In the genomic region with DNA sequence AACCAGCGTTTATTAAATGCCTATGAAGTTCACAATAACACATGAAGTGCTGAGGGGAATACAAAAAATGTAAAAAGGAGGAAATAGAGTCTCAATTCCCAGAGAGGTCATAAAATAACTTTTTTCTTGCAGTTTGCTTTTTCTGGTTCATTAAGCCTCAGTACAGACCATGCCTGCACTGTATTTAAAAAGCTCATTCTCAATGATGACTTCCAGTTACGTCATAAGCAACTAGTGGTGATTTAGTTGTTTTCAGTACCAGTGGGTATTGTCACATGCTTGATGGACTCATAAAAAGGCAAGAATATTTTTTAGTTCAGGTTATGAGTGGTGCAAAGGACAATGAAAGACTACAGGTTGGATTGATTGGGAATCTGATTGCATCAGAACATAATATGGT, we compare ENCODE assay signal across 18 cellular contexts.
DNase-seq lines count a peak whose midpoint lies in the region; ATAC-seq, FAIRE-seq and TF ChIP-seq lines count a peak whose summit lies in the region.
"Had no signal": no experiment of that assay in that cellular context is flagged by ENCODE, and none has a peak within 500 bp of the region (broad histone marks: within the 10 kb centered on the region; RNA-seq: fewer than 3 reads in every experiment).

No MANE protein-coding gene starts in this region.

- H3K4me3 ChIP-seq in astrocyte (ENCODE audit: insufficient read depth, low read depth, low read length): no peak overlapping the region
- no peak overlapping the region for H3K4me3 ChIP-seq in foreskin fibroblast (ENCODE audit: low read depth in 1 of 2, low read length in 2 of 2)
- no peak overlapping the region for H3K4me3 ChIP-seq in sigmoid colon
- no peak overlapping the region for H3K4me3 ChIP-seq in mucosa of descending colon
- H3K4me3 ChIP-seq: SK-N-MC, spleen had no signal

- H3K79me2 ChIP-seq in astrocyte (ENCODE audit: insufficient read depth, low read length): no peaks in the 10 kb centered on the region

- H3K9me3 ChIP-seq in astrocyte (ENCODE audit: insufficient read depth, low read depth, low read length): no peaks in the 10 kb centered on the region
- H3K9me3 ChIP-seq in sigmoid colon: no peaks in the 10 kb centered on the region
- H3K9me3 ChIP-seq in mucosa of descending colon: no peaks in the 10 kb centered on the region
- H3K9me3 ChIP-seq: spleen had no signal

- H3K27me3 Mint-ChIP-seq in astrocyte (ENCODE audit: low read depth, unreplicated experiment): no peaks in the 10 kb centered on the region
- H3K27me3 Mint-ChIP-seq in activated T-cell treated with anti-CD3 and anti-CD28 coated beads, Interleukin-2, amount 50 U/mL, for 4 hours (ENCODE audit: low read depth): peaks cover 4% of the 10 kb centered on the region

- FAIRE-seq in astrocyte (lab: Jason Lieb, UNC): no peak
- FAIRE-seq: colon, frontal cortex had no signal

- DNase-seq in Caki2 (ENCODE audit: low read depth) (peak; percentile 44), astrocyte (ENCODE audit: low read depth) (peak; percentile 45), foreskin fibroblast (peak; percentile 24 to 60), sigmoid colon (no peak), C1 segment of cervical spinal cord (lab: John Stamatoyannopoulos, UW) (no peak), NCI-H526 (lab: John Stamatoyannopoulos, UW) (no peak), mucosa of descending colon (no peak)
- DNase-seq in activated T-cell treated with anti-CD3 and anti-CD28 coated beads, Interleukin-2, amount 50 U/mL, for 4 hours: no peak
- DNase-seq: activated naive CD4-positive, alpha-beta T cell treated with Interleukin-2 at 50 U/mL for 16 hours; DMS79; NCI-H1048; NCI-H2171 treated with DMSO at 0.1 percent for 48 hours; spleen; WERI-Rb-1 had no signal

- H3K27ac Mint-ChIP-seq in astrocyte (ENCODE audit: unreplicated experiment): peak overlapping the region; percentile 80
- H3K27ac Mint-ChIP-seq: natural killer cell treated with Interleukin-12 subunit alpha and Interleukin-12 subunit beta and Interleukin-15 and Interleukin-18, amount 100 ng/mL, for 72 hours had no signal

- H3K36me3 ChIP-seq in astrocyte (ENCODE audit: insufficient read depth, low read length) (no peaks in the 10 kb centered on the region), sigmoid colon (no peaks in the 10 kb centered on the region), mucosa of descending colon (ENCODE audit: low read depth) (no peaks in the 10 kb centered on the region)
- H3K36me3 ChIP-seq: spleen, WERI-Rb-1 had no signal

- H3K9ac ChIP-seq in astrocyte (ENCODE audit: low read length): peak overlapping the region; percentile 44

- H3K27me3 ChIP-seq in astrocyte (ENCODE audit: insufficient read depth, low read length): no peaks in the 10 kb centered on the region
- H3K27me3 ChIP-seq in sigmoid colon: no peaks in the 10 kb centered on the region
- H3K27me3 ChIP-seq: spleen had no signal

- intact Hi-C loops in sigmoid colon (cut with DNase I): loop anchor here (5.0 kb wide), 1 partner anchor 346 kb away; no protein-coding TSS in a partner anchor
- intact Hi-C loops in mucosa of descending colon (cut with DNase I, micrococcal nuclease): no loop called here

- TF ChIP-seq POLR2A in sigmoid colon (IDR thresholded peaks at IDR 0.05): no peak

- peaks cover 53% of the 10 kb centered on the region for H3K4me1 Mint-ChIP-seq in astrocyte (ENCODE audit: low read depth, unreplicated experiment)
- H3K4me1 Mint-ChIP-seq in activated T-cell treated with anti-CD3 and anti-CD28 coated beads, Interleukin-2, amount 50 U/mL, for 4 hours (ENCODE audit: low read depth): no peaks in the 10 kb centered on the region

- H3K36me3 Mint-ChIP-seq in astrocyte (ENCODE audit: low read depth, unreplicated experiment): no peaks in the 10 kb centered on the region
- H3K36me3 Mint-ChIP-seq in activated T-cell treated with anti-CD3 and anti-CD28 coated beads, Interleukin-2, amount 50 U/mL, for 4 hours (ENCODE audit: insufficient read depth): no peaks in the 10 kb centered on the region
- H3K36me3 Mint-ChIP-seq: natural killer cell treated with Interleukin-12 subunit alpha and Interleukin-12 subunit beta and Interleukin-15 and Interleukin-18, amount 100 ng/mL, for 72 hours had no signal

- ATAC-seq in activated T-cell treated with anti-CD3 and anti-CD28 coated beads, Interleukin-2, amount 50 U/mL, for 4 hours: no peak
- no peak for ATAC-seq in mucosa of descending colon
- ATAC-seq: natural killer cell treated with Interleukin-12 subunit alpha and Interleukin-12 subunit beta and Interleukin-15 and Interleukin-18, amount 100 ng/mL, for 72 hours had no signal

- TF ChIP-seq CTCF in astrocyte (IDR thresholded peaks at IDR 0.05; ENCODE audit: insufficient read depth, low read depth, low read length) (no peak), foreskin fibroblast (IDR thresholded peaks at IDR 0.05; ENCODE audit: low read depth, low read length) (no peak), sigmoid colon (IDR thresholded peaks at IDR 0.05) (no peak), mucosa of descending colon (IDR thresholded peaks at IDR 0.05) (no peak)

- H3K4me2 ChIP-seq in astrocyte (ENCODE audit: low read length): peak overlapping the region; percentile 63

- no peak for TF ChIP-seq EP300 in sigmoid colon (IDR thresholded peaks at IDR 0.05)

- H2AFZ ChIP-seq in astrocyte (ENCODE audit: low read depth, low read length): no peak overlapping the region

- 80 to 82% methylated on average over 2 of the region's 2 CpGs for WGBS in sigmoid colon, 2 donors

- no peaks in the 10 kb centered on the region for H4K20me1 ChIP-seq in astrocyte (ENCODE audit: insufficient read depth, low read length)

- H3K27ac ChIP-seq in astrocyte (ENCODE audit: low read depth, low read length) (peak overlapping the region; percentile 68), sigmoid colon (peak overlapping the region; percentile 27 to 71 (median 46))
- H3K27ac ChIP-seq: SK-N-MC, WERI-Rb-1 had no signal

- no peak overlapping the region for H3K4me3 Mint-ChIP-seq in astrocyte (ENCODE audit: unreplicated experiment)
- H3K4me3 Mint-ChIP-seq in activated T-cell treated with anti-CD3 and anti-CD28 coated beads, Interleukin-2, amount 50 U/mL, for 4 hours: no peak overlapping the region
- H3K4me3 Mint-ChIP-seq: natural killer cell treated with Interleukin-12 subunit alpha and Interleukin-12 subunit beta and Interleukin-15 and Interleukin-18, amount 100 ng/mL, for 72 hours had no signal

- H3K4me1 ChIP-seq in astrocyte (ENCODE audit: insufficient read depth, low read length): peaks cover 50% of the 10 kb centered on the region
- H3K4me1 ChIP-seq in sigmoid colon: peaks cover 0 to 44% (median 42%) of the 10 kb centered on the region in 4 donors
- no peaks in the 10 kb centered on the region for H3K4me1 ChIP-seq in mucosa of descending colon (ENCODE audit: low read depth)

- H3K9me3 Mint-ChIP-seq in astrocyte (ENCODE audit: unreplicated experiment): no peaks in the 10 kb centered on the region
- H3K9me3 Mint-ChIP-seq in activated T-cell treated with anti-CD3 and anti-CD28 coated beads, Interleukin-2, amount 50 U/mL, for 4 hours: no peaks in the 10 kb centered on the region
- H3K9me3 Mint-ChIP-seq: natural killer cell treated with Interleukin-12 subunit alpha and Interleukin-12 subunit beta and Interleukin-15 and Interleukin-18, amount 100 ng/mL, for 72 hours had no signal

- in situ Hi-C loops in Caki2 (cut with HindIII; ENCODE audit: low pct_unique_long_range_greater_than_20kb, low sequenced_read_pairs): no loop called here

Comparison
In these comparisons a context has a peak if more than half of its experiments do, and no peak if none do; other contexts are left out.
1. DNase-seq: peak in Caki2 (single experiment), astrocyte (single experiment) and foreskin fibroblast (2 of 2); none in sigmoid colon (single experiment), C1 segment of cervical spinal cord (0 of 14), NCI-H526 (0 of 2), activated T-cell treated with anti-CD3 and anti-CD28 coated beads, Interleukin-2, amount 50 U/mL, for 4 hours (single experiment) and mucosa of descending colon (0 of 3).